13 cellular contexts compared by ENCODE assay signal in the genomic region with DNA sequence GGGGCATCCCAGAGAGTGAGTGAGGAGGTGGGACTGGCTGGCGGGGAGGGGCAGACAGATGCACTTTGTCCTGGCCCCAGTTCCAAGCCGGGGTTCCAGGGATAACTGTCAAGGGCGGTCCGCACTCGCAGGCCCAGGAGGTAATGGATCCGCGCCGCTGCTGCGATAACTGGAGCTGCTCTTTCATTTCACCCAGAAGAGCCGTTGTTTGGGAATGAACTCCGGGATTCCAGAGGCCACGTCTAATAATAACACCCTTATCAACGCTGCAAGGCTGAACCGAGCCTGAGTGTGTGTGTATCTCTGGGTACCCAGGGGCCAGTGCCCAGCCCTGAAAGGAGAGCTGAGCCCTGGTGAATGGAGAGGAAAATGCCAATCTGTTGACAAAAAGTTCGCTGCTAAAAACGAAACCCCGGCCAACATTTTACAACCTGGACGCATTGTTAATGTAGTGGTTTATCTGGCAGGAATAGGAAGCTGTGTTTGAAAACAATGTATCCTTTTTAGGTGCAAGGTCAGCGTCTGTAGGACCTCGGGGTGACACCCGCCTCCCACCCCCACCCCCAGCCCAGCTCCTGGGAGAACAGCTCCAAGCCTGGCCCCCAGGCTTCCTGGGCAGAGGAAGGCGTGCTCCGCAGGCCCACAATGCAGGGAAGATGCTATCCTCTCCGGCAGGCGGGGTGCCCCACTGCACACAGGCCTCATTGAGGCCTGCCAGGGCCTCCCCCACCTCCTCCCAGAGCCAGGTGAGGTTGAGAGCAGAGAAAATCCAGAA.
DNase-seq lines count a peak whose midpoint lies in the region; ATAC-seq and TF ChIP-seq lines count a peak whose summit lies in the region.
"Had no signal": no experiment of that assay in that cellular context is flagged by ENCODE, and none has a peak within 500 bp of the region (broad histone marks: within the 10 kb centered on the region; RNA-seq: fewer than 3 reads in every experiment).

No MANE protein-coding gene starts in this region.

- peak overlapping the region; percentile 1 for H3K4me3 ChIP-seq in astrocyte of the spinal cord (ENCODE audit: low read depth, low read length)
- H3K4me3 ChIP-seq: lung had no signal

- TF ChIP-seq CTCF in astrocyte of the spinal cord (IDR thresholded peaks at IDR 0.05; ENCODE audit: low read depth, low read length) = no peak

- ATAC-seq in left cardiac atrium = peak; percentile 93
- ATAC-seq in sciatic nerve = peak; percentile 52
- ATAC-seq in GM18511 (IDR thresholded peaks at IDR 0.05; ENCODE audit: unreplicated experiment) = no peak
- ATAC-seq: CD8-positive, alpha-beta T cell had no signal

- in situ Hi-C loops in astrocyte of the spinal cord (cut with HindIII; ENCODE audit: low sequenced_read_pairs) = no loop called here

- peak; percentile 16 for DNase-seq in GM03348 (ENCODE audit: low spot score)
- no peak for DNase-seq in astrocyte of the spinal cord (ENCODE audit: low read depth, low spot score)
- peak; percentile 48 for DNase-seq in left cardiac atrium
- no peak for DNase-seq in sciatic nerve (ENCODE audit: low spot score)
- no peak for DNase-seq in stimulated activated naive CD4-positive, alpha-beta T cell (lab: John Stamatoyannopoulos, UW)
- no peak for DNase-seq in activated CD8-positive, alpha-beta memory T cell treated with anti-CD3 and anti-CD28 coated beads, Interleukin-2, amount 50 U/mL, for 4 hours
- no peak for DNase-seq in stimulated activated naive CD4-positive, alpha-beta T cell treated with Interleukin-2 at 50 U/mL for 16 hours (lab: John Stamatoyannopoulos, UW)
- DNase-seq: CD8-positive, alpha-beta T cell; foreskin fibroblast; NCI-H1417 treated with DMSO at 0.1 percent for 48 hours; stimulated activated CD8-positive, alpha-beta memory T cell treated with anti-CD3 and anti-CD28 coated beads, Interleukin-4, amount 100 ng/mL, for 48 hours had no signal

- intact Hi-C loops in left cardiac atrium (cut with DNase I) = loop anchor here in 1 of 2 donors (5.0 kb wide), 1 partner anchor 75 kb away; no protein-coding TSS in a partner anchor
- intact Hi-C loops in sciatic nerve (cut with DNase I) = no loop called here

Comparison
In these comparisons a context has a peak if more than half of its experiments do, and no peak if none do; other contexts are left out.
1. DNase-seq: peak in GM03348 (single experiment) and left cardiac atrium (single experiment); none in astrocyte of the spinal cord (single experiment), sciatic nerve (single experiment), stimulated activated naive CD4-positive, alpha-beta T cell (0 of 6), activated CD8-positive, alpha-beta memory T cell treated with anti-CD3 and anti-CD28 coated beads, Interleukin-2, amount 50 U/mL, for 4 hours (single experiment) and stimulated activated naive CD4-positive, alpha-beta T cell treated with Interleukin-2 at 50 U/mL for 16 hours (single experiment).